Comparison of ENCODE assay signal across 2 cellular contexts in genomic region chr1:56590520-56591011, GRCh38.
TF ChIP-seq lines count a peak whose summit lies in the region.

No MANE protein-coding gene starts in this region.

TF ChIP-seq in Ishikawa, 13 proteins besides CTCF, POLR2A, EP300 and RAD21 (continued from another document):
- TF ChIP-seq CEBPB (IDR thresholded peaks at IDR 0.05) (peak; percentile 67; the same call in 1 of the 2 replicates), TCF12 (IDR thresholded peaks at IDR 0.05; ENCODE audit: low read depth) (no peak), NFIC (IDR thresholded peaks at IDR 0.05) (peak; percentile 59), ZBTB7A (IDR thresholded peaks at IDR 0.05; ENCODE audit: low read depth) (no peak), YY1 (IDR thresholded peaks at IDR 0.05; ENCODE audit: low read depth) (no peak), MAX (IDR thresholded peaks at IDR 0.05) (no peak), FOXM1 (IDR thresholded peaks at IDR 0.05; ENCODE audit: borderline replicate concordance, low read depth) (no peak)

TF ChIP-seq in HepG2, 621 proteins besides CTCF, POLR2A, EP300 and RAD21 (continued from another document and continues in another):
- TF ChIP-seq CSRNP2 (CRISPR knock-in tag; conservative IDR thresholded peaks at IDR 0.05; ENCODE audit: low read depth) (no peak), ZNF724P (CRISPR knock-in tag; IDR thresholded peaks at IDR 0.05; ENCODE audit: borderline replicate concordance) (no peak), ZNF512B (CRISPR knock-in tag; IDR thresholded peaks at IDR 0.05; ENCODE audit: borderline replicate concordance) (no peak), NFE2 (CRISPR knock-in tag; IDR thresholded peaks at IDR 0.05) (no peak), ZNF225 (CRISPR knock-in tag; IDR thresholded peaks at IDR 0.05) (no peak), SIX4 (CRISPR knock-in tag; IDR thresholded peaks at IDR 0.05) (no peak), HMGXB3 (CRISPR knock-in tag; IDR thresholded peaks at IDR 0.05; ENCODE audit: borderline replicate concordance) (no peak), CEBPB (IDR thresholded peaks at IDR 0.05; ENCODE audit: borderline replicate concordance, low read depth, low read length) (peak; percentile 18; the same call in 1 of the 2 replicates), ETV5 (CRISPR knock-in tag; IDR thresholded peaks at IDR 0.05; ENCODE audit: borderline replicate concordance) (no peak), ZNF720 (CRISPR knock-in tag; IDR thresholded peaks at IDR 0.05) (no peak), ATF4 (CRISPR knock-in tag; IDR thresholded peaks at IDR 0.05) (peak in 1 of 2 experiments; percentile 62; a peak in 1 of 4 replicates), CEBPG (CRISPR knock-in tag; IDR thresholded peaks at IDR 0.05) (peak; percentile 59), ZNF12 (CRISPR knock-in tag; IDR thresholded peaks at IDR 0.05) (peak; percentile 97), MAFF (IDR thresholded peaks at IDR 0.05; ENCODE audit: low read depth, low read length) (no peak), HNRNPUL1 (IDR thresholded peaks at IDR 0.05; ENCODE audit: low read depth, low read length) (no peak), NBN (conservative IDR thresholded peaks at IDR 0.05) (no peak), REPIN1 (CRISPR knock-in tag; IDR thresholded peaks at IDR 0.05; ENCODE audit: borderline replicate concordance, low read depth) (no peak), MLLT10 (CRISPR knock-in tag; IDR thresholded peaks at IDR 0.05) (no peak), RXRA (CRISPR knock-in tag; IDR thresholded peaks at IDR 0.05) (no peak), SNAPC4 (CRISPR knock-in tag; IDR thresholded peaks at IDR 0.05) (no peak), ZBTB46 (CRISPR knock-in tag; IDR thresholded peaks at IDR 0.05; ENCODE audit: borderline replicate concordance) (no peak), FOXM1 (CRISPR knock-in tag; IDR thresholded peaks at IDR 0.05) (no peak), ZNF30 (CRISPR knock-in tag; IDR thresholded peaks at IDR 0.05) (no peak), HIVEP1 (CRISPR knock-in tag; IDR thresholded peaks at IDR 0.05) (no peak), TEAD3 (CRISPR knock-in tag; optimal IDR thresholded peaks at IDR 0.05; ENCODE audit: borderline replicate concordance) (peak; percentile 46), HOMEZ (CRISPR knock-in tag; IDR thresholded peaks at IDR 0.05; ENCODE audit: low read depth) (no peak), PCBP2 (optimal IDR thresholded peaks at IDR 0.05; ENCODE audit: low read depth, low read length, poor library complexity, severe bottlenecking) (no peak), ZNF567 (CRISPR knock-in tag; IDR thresholded peaks at IDR 0.05; ENCODE audit: borderline replicate concordance) (no peak), IRF9 (CRISPR knock-in tag; IDR thresholded peaks at IDR 0.05; ENCODE audit: borderline replicate concordance) (no peak), TBL1XR1 (IDR thresholded peaks at IDR 0.05; ENCODE audit: borderline replicate concordance, low read length, partially characterized antibody) (no peak), DZIP1 (CRISPR knock-in tag; IDR thresholded peaks at IDR 0.05) (no peak), NR2F2 (IDR thresholded peaks at IDR 0.05; ENCODE audit: borderline replicate concordance, low read depth) (no peak), KDM5A (IDR thresholded peaks at IDR 0.05; ENCODE audit: borderline replicate concordance, low read length) (no peak), EEA1 (CRISPR knock-in tag; IDR thresholded peaks at IDR 0.05; ENCODE audit: borderline replicate concordance) (no peak)
